ENCODE assay signal across 24 cellular contexts in the genomic region with DNA sequence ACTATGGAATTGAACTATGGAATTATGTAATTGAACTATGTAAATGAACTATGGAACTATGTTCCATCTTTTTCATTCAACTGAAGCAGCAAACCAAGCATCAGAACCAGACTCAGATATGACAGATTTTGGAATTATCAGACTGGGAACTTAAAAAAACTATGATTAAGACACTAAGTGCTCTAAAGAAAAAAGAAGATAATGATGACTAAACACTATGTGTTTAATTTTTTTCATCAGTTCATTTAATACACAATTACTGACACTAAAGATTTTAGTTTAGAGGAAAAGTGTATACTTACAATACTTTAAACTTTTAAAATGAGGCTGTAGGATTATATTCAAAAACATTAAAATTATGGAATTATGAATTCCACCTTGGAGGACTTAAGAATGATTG. TPM values are rescaled to one million over a fixed set of nuclear protein-coding genes. Genes with fewer than 3 reads are reported as not detected.
DNase-seq lines count a peak whose midpoint lies in the region; ATAC-seq, FAIRE-seq and TF ChIP-seq lines count a peak whose summit lies in the region.
"Had no signal": no experiment of that assay in that cellular context is flagged by ENCODE, and none has a peak within 500 bp of the region (broad histone marks: within the 10 kb centered on the region; RNA-seq: fewer than 3 reads in every experiment).

No MANE protein-coding gene starts in this region.

- H3K4me1 Mint-ChIP-seq in MCF 10A (ENCODE audit: insufficient read depth, unreplicated experiment), result peaks cover 33% of the 10 kb centered on the region
- H3K4me1 Mint-ChIP-seq: CD14-positive monocyte had no signal

- peaks cover 32% of the 10 kb centered on the region for H3K36me3 Mint-ChIP-seq in MCF 10A (ENCODE audit: insufficient read depth, unreplicated experiment)

- peaks cover 19% of the 10 kb centered on the region for H3K9me3 Mint-ChIP-seq in MCF 10A (ENCODE audit: unreplicated experiment)

- H3K79me2 ChIP-seq in mammary epithelial cell (ENCODE audit: insufficient read depth, low read length) (peaks cover 96% of the 10 kb centered on the region), K562 (ENCODE audit: control insufficient read depth, insufficient read depth, low read length) (peaks cover 39% of the 10 kb centered on the region)

- H3K4me1 ChIP-seq in mammary epithelial cell (ENCODE audit: insufficient read depth, low read length) (no peaks in the 10 kb centered on the region), K562 (replicated peaks in 1 of 2; ENCODE audit: control insufficient read depth in 2 of 2, insufficient read depth in 2 of 2, low read length in 2 of 2) (no peaks in the 10 kb centered on the region)
- H3K4me1 ChIP-seq: BE2C, BLaER1 had no signal

- TF ChIP-seq POLR2A in K562 (conservative IDR thresholded peaks at IDR 0.05), result no peak

- H3K9ac ChIP-seq in mammary epithelial cell (ENCODE audit: insufficient read depth, low read length) (no peak overlapping the region), K562 (ENCODE audit: insufficient read depth in 1 of 2, low read depth in 2 of 2, low read length in 2 of 2) (no peak overlapping the region)
- H3K9ac ChIP-seq: BLaER1 had no signal

- dilution Hi-C loops in mammary epithelial cell (cut with HindIII; ENCODE audit: low sequenced_read_pairs), result no loop called here

- H3K4me3 Mint-ChIP-seq in MCF 10A (ENCODE audit: unreplicated experiment), result no peak overlapping the region
- H3K4me3 Mint-ChIP-seq: CD14-positive monocyte; CD4-positive, CD25-positive, alpha-beta regulatory T cell; CD8-positive, alpha-beta memory T cell had no signal

- no peak overlapping the region for H3K27ac ChIP-seq in mammary epithelial cell (ENCODE audit: insufficient read depth, low read depth, low read length)
- no peak overlapping the region for H3K27ac ChIP-seq in K562 (ENCODE audit: extremely low read depth, low read depth, low read length)
- H3K27ac ChIP-seq: 22Rv1, BLaER1 had no signal

- in situ Hi-C loops in mammary epithelial cell (cut with MboI; ENCODE audit: low sequenced_read_pairs in 2 of 2), result no loop called here
- in situ Hi-C loops in K562 (cut with MboI), result no loop called here

- no peaks in the 10 kb centered on the region for H3K9me1 ChIP-seq in K562 (ENCODE audit: control insufficient read depth, insufficient read depth, low read length)

- H3K4me3 ChIP-seq in mammary epithelial cell (replicated peaks in 1 of 3; ENCODE audit: insufficient read depth in 1 of 3, low read depth in 2 of 3, low read length in 3 of 3) (no peak overlapping the region), K562 (no peak overlapping the region)
- H3K4me3 ChIP-seq: BLaER1, GM12878 had no signal

- H3K4me2 ChIP-seq in mammary epithelial cell (ENCODE audit: insufficient read depth, low read depth, low read length), result no peak overlapping the region
- no peak overlapping the region for H3K4me2 ChIP-seq in K562 (ENCODE audit: insufficient read depth, low read length)
- H3K4me2 ChIP-seq: BLaER1 had no signal

- TF ChIP-seq CTCF in MCF 10A (IDR thresholded peaks at IDR 0.05; ENCODE audit: unreplicated experiment), result no peak
- TF ChIP-seq CTCF in mammary epithelial cell (conservative IDR thresholded peaks at IDR 0.05 in 1 of 2, IDR thresholded peaks at IDR 0.05 in 1 of 2; ENCODE audit: extremely low read depth in 1 of 2, insufficient read depth in 1 of 2, low read depth in 1 of 2, low read length in 2 of 2), result no peak
- TF ChIP-seq CTCF in K562 (IDR thresholded peaks at IDR 0.05 in 2 of 3, conservative IDR thresholded peaks at IDR 0.05 in 1 of 3; ENCODE audit: insufficient read depth in 2 of 3, low read depth in 1 of 3, low read length in 3 of 3), result no peak

- no peaks in the 10 kb centered on the region for H3K27me3 Mint-ChIP-seq in MCF 10A (ENCODE audit: insufficient read depth, unreplicated experiment)
- H3K27me3 Mint-ChIP-seq: CD4-positive, alpha-beta memory T cell; CD4-positive, CD25-positive, alpha-beta regulatory T cell; CD8-positive, alpha-beta memory T cell had no signal

- no TSS peak for BruUV-seq in MCF 10A (replicated peaks; lab: Mats Ljungman, UMichigan)
- no TSS peak for BruUV-seq in mammary epithelial cell (replicated peaks; lab: Mats Ljungman, UMichigan)
- BruUV-seq in K562 (replicated peaks; lab: Mats Ljungman, UMichigan), result no TSS peak

- CTCF ChIA-PET in MCF 10A (lab: Yijun Ruan, JAX), result interaction anchor here (0.6 kb wide), 1 partner anchor 240 kb away, joined by 7 read pairs; no protein-coding TSS in a partner anchor
- CTCF ChIA-PET in mammary epithelial cell (lab: Charles Lee; ENCODE audit: low non-redundant PET), result no interaction called here
- CTCF ChIA-PET in K562 (lab: Yijun Ruan, JAX; ENCODE audit: low intra/inter-chr PET ratio), result no interaction called here

- peak overlapping the region; percentile 39 for H3K27ac Mint-ChIP-seq in MCF 10A (ENCODE audit: low read depth, unreplicated experiment)
- H3K27ac Mint-ChIP-seq: CD14-positive monocyte; CD4-positive, alpha-beta memory T cell; CD8-positive, alpha-beta memory T cell had no signal

- H3K27me3 ChIP-seq in mammary epithelial cell (ENCODE audit: insufficient read depth, low read length) (no peaks in the 10 kb centered on the region), K562 (ENCODE audit: control insufficient read depth in 2 of 2, insufficient read depth in 2 of 2, low read length in 2 of 2) (no peaks in the 10 kb centered on the region)
- H3K27me3 ChIP-seq: BE2C, BLaER1 had no signal

- FAIRE-seq in K562 (lab: Jason Lieb, UNC), result no peak
- FAIRE-seq: GM12878, GM12892 had no signal

- no peaks in the 10 kb centered on the region for H4K20me1 ChIP-seq in mammary epithelial cell (ENCODE audit: insufficient read depth, low read length)
- H4K20me1 ChIP-seq in K562 (replicated peaks; ENCODE audit: control insufficient read depth, insufficient read depth, low read length), result no peaks in the 10 kb centered on the region
- H4K20me1 ChIP-seq: BLaER1 had no signal

- H3K9me3 ChIP-seq in mammary epithelial cell (replicated peaks; ENCODE audit: insufficient read depth, low read length), result peaks cover 8% of the 10 kb centered on the region
- peaks cover 15% of the 10 kb centered on the region for H3K9me3 ChIP-seq in K562 (replicated peaks; ENCODE audit: control insufficient read depth, insufficient read depth, low read depth, low read length)
- H3K9me3 ChIP-seq: BE2C had no signal

- DNase-seq in MCF 10A (ENCODE audit: unreplicated experiment) (no peak), mammary epithelial cell (no peak), K562 (ENCODE audit: extremely low read depth in 1 of 4, low spot score in 3 of 4) (no peak), ureter (ENCODE audit: low spot score) (no peak)
- DNase-seq in activated naive CD4-positive, alpha-beta T cell treated with anti-CD3 and anti-CD28 coated beads, Interleukin-2, amount 50 U/mL, for 16 hours, result no peak
- DNase-seq: ACHN; BE2C; C1 segment of cervical spinal cord; CD4-positive, alpha-beta memory T cell; CD4-positive, CD25-positive, alpha-beta regulatory T cell; CD8-positive, alpha-beta memory T cell; COR-L47; DMS 273 treated with DMSO at 0.1 percent for 48 hours; DMS153; DMS53; DMS79; DND-41; EL; GDM1 had no signal

- ATAC-seq in K562, result no peak
- ATAC-seq: GM12878 had no signal

- no peak for TF ChIP-seq EP300 in K562 (IDR thresholded peaks at IDR 0.05; ENCODE audit: low read length)

- TF ChIP-seq RAD21 in K562 (CRISPR knock-in tag; conservative IDR thresholded peaks at IDR 0.05 in 1 of 2, IDR thresholded peaks at IDR 0.05 in 1 of 2), result no peak

- POLR2A ChIA-PET in MCF 10A (lab: Yijun Ruan, JAX), result interaction anchor here (1.9 kb wide), 1 partner anchor 9 kb away, joined by 6 read pairs; no protein-coding TSS in a partner anchor
- POLR2A ChIA-PET in K562 (lab: Yijun Ruan, JAX), result no interaction called here

- intact Hi-C loops in MCF 10A (cut with micrococcal nuclease), result no loop called here
- intact Hi-C loops in mammary epithelial cell (cut with micrococcal nuclease), result no loop called here
- intact Hi-C loops in K562 (cut with micrococcal nuclease), result no loop called here

- no peak overlapping the region for H2AFZ ChIP-seq in mammary epithelial cell (ENCODE audit: low read depth, low read length)
- H2AFZ ChIP-seq in K562 (ENCODE audit: low read depth, low read length), result no peak overlapping the region

- H3K36me3 ChIP-seq in mammary epithelial cell (ENCODE audit: insufficient read depth, low read length) (peaks cover 2% of the 10 kb centered on the region), K562 (ENCODE audit: control insufficient read depth, insufficient read depth, low read length) (peaks cover 22% of the 10 kb centered on the region; the same call in 2 of the 3 replicates)

TF ChIP-seq in K562, 482 proteins besides CTCF, POLR2A, EP300 and RAD21 (continues in another document):
- peak; percentile 71 for TF ChIP-seq ZNF316 (IDR thresholded peaks at IDR 0.05)

RNA-seq across cellular contexts. Expression of a gene that starts 15.3 kb away (rescaled TPM):
- total RNA-seq in MCF 10A (2022), result 23.8 and 29.8 TPM in 2 replicates
- 10 to 100 TPM; 14.7 to 32.4 TPM for total RNA-seq in mammary epithelial cell
- polyA plus RNA-seq in mammary epithelial cell, result 8.3 TPM
- polyA minus RNA-seq in mammary epithelial cell, result 34.0 TPM
- total RNA-seq in K562 (2011; cell fraction: chromatin; rRNA removed; ENCODE audit: low replicate concordance), result 4.1 and 13.8 TPM in 2 replicates
- 1.8 and 3.0 TPM in 2 replicates for total RNA-seq in K562 (2011; cell fraction: nucleolus; rRNA removed)
- 5.7 and 7.4 TPM in 2 replicates for total RNA-seq in K562 (2011; cell fraction: nucleoplasm; rRNA removed)
- 4.0 and 4.3 TPM in 2 replicates for total RNA-seq in K562 (2014; rRNA removed)
- total RNA-seq in K562 (2014; rRNA removed; fragmentation: Illumina TruSeq; extraction: Trizol), result 5.8 and 7.1 TPM in 2 replicates
- total RNA-seq in K562 (2015; rRNA removed; fragmentation: Illumina TruSeq; extraction: Trizol), result 6.0 and 6.3 TPM in 2 replicates
- total RNA-seq in K562 (2021), result 17.2 and 17.9 TPM in 2 replicates
- 7.0 and 8.9 TPM in 2 replicates for polyA plus RNA-seq in K562 (2011; rRNA removed)
- polyA plus RNA-seq in K562 (2011; cell fraction: cytosol; rRNA removed), result 5.5 and 7.5 TPM in 2 replicates
- polyA plus RNA-seq in K562 (2011; cell fraction: nucleus; rRNA removed), result 16.0 and 18.1 TPM in 2 replicates
- 8.3 and 10.7 TPM in 2 replicates for polyA plus RNA-seq in K562 (2012)
- polyA plus RNA-seq in K562 (2014; fragmentation: Illumina TruSeq; extraction: Trizol), result 13.5 and 16.3 TPM in 2 replicates
- 1 to 10 TPM; 2.4 to 3.0 TPM for polyA plus RNA-seq in K562 (2014; fragmentation: Nextera tagmentation; extraction: Ambion mirVana)
- 5.5 and 6.4 TPM in 2 replicates for polyA plus RNA-seq in K562 (2014; rRNA removed)
- polyA minus RNA-seq in K562 (2011; rRNA and poly(A)+ RNA removed), result 19.5 and 26.2 TPM in 2 replicates
- polyA minus RNA-seq in K562 (2011; cell fraction: cytosol; rRNA and poly(A)+ RNA removed), result 13.1 TPM in 2 replicates
- polyA minus RNA-seq in K562 (2011; cell fraction: nucleus; rRNA and poly(A)+ RNA removed), result 3.6 and 8.1 TPM in 2 replicates
- 36.0 TPM for total RNA-seq in ureter
